12 cellular contexts compared by ENCODE assay signal in the genomic region with DNA sequence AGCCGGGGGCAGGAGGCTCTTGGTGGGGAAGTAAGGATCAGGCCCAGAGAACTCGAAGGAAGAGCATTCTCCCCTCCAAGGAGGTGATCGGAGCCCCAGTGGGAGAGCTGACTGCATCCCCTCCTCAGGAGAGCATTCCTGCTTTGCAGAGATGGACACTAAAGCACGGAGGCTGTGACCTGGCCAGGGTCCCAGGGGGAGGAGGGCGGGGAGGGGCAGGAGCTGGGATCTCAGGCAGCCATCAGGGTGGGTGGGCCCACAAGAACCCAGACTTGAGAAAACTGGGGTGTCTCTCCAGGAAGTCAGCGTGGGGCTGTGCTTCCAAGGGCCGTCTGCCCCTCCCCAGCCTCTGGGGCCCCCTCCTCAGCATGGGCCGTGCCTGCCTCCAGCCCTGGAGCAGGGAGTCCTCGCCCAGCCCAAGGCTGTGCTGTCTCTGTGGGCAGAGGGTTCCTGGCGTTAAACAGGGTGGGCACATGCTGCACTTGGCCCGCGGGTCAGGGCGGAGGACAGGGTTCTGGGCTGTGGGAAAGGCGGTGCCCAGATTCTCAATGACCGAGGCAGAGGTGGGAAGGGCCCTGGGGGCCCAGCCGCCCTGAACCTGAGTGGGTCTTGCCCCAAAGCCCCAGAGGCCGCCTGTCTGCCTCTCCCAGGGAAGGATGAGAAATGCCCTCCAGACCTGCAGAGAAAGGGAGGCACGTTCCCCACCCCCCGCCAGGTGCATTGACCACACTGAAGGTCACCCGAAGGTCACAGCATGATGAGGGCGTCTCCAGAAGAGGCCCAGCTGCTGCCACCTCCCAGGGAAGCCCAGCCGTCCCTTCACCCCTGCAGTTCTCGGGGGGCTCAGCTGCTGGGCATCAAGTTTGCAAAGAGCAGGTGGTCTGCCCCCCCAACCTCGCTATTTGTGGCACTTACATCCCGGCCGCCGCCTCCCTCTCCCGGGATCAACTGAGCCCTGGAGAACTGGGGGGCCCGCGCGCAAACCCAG. TPM values are rescaled to one million over a fixed set of nuclear protein-coding genes. Genes with fewer than 3 reads are reported as not detected.
DNase-seq lines count a peak whose midpoint lies in the region; ATAC-seq and TF ChIP-seq lines count a peak whose summit lies in the region.
"Had no signal": no experiment of that assay in that cellular context is flagged by ENCODE, and none has a peak within 500 bp of the region (broad histone marks: within the 10 kb centered on the region; RNA-seq: fewer than 3 reads in every experiment).

No MANE protein-coding gene starts in this region.

- peak overlapping the region; percentile 66 for H3K4me3 Mint-ChIP-seq in HFFc6
- H3K4me3 Mint-ChIP-seq in activated naive CD8-positive, alpha-beta T cell treated with anti-CD3 and anti-CD28 coated beads for 36 hours = peak overlapping the region; percentile 25

- no peaks in the 10 kb centered on the region for H3K9me3 Mint-ChIP-seq in HFFc6
- H3K9me3 Mint-ChIP-seq in activated naive CD8-positive, alpha-beta T cell treated with anti-CD3 and anti-CD28 coated beads for 36 hours = no peaks in the 10 kb centered on the region

- no peak for TF ChIP-seq CTCF in HFFc6 (IDR thresholded peaks at IDR 0.05)

- H3K27me3 Mint-ChIP-seq in HFFc6 (ENCODE audit: insufficient read depth) = no peaks in the 10 kb centered on the region; the same call in 1 of the 2 replicates
- no peaks in the 10 kb centered on the region for H3K27me3 Mint-ChIP-seq in activated naive CD8-positive, alpha-beta T cell treated with anti-CD3 and anti-CD28 coated beads for 36 hours

- no peak overlapping the region for H3K27ac Mint-ChIP-seq in HFFc6
- H3K27ac Mint-ChIP-seq in activated naive CD8-positive, alpha-beta T cell treated with anti-CD3 and anti-CD28 coated beads for 36 hours = no peak overlapping the region

- H3K4me1 Mint-ChIP-seq in HFFc6 (ENCODE audit: low read depth) = peaks cover 5% of the 10 kb centered on the region; the same call in 1 of the 2 replicates
- H3K4me1 Mint-ChIP-seq in activated naive CD8-positive, alpha-beta T cell treated with anti-CD3 and anti-CD28 coated beads for 36 hours = peaks cover 5% of the 10 kb centered on the region

- DNase-seq in COLO668 (lab: John Stamatoyannopoulos, UW; ENCODE audit: unreplicated experiment) = peak; percentile 13
- no peak for DNase-seq in HFFc6
- DNase-seq in activated naive CD8-positive, alpha-beta T cell treated with anti-CD3 and anti-CD28 coated beads for 36 hours = no peak
- DNase-seq in left lobe of liver (ENCODE audit: low spot score) = no peak
- no peak for DNase-seq in OCI-M1 (lab: John Stamatoyannopoulos, UW)
- DNase-seq: activated effector memory CD4-positive, alpha-beta T cell treated with Interleukin-2 at 50 U/mL for 16 hours; cerebellar nuclear complex; DMS79; NCI-H2107 had no signal

- no peaks in the 10 kb centered on the region for H3K36me3 Mint-ChIP-seq in HFFc6 (ENCODE audit: low read depth)
- H3K36me3 Mint-ChIP-seq in activated naive CD8-positive, alpha-beta T cell treated with anti-CD3 and anti-CD28 coated beads for 36 hours = peaks cover 9% of the 10 kb centered on the region

- ATAC-seq in left lobe of liver = peak; percentile 5
- no peak for ATAC-seq in HG03442 (IDR thresholded peaks at IDR 0.05; ENCODE audit: unreplicated experiment)
- no peak for ATAC-seq in HG02610 (IDR thresholded peaks at IDR 0.05; ENCODE audit: unreplicated experiment)
- ATAC-seq in HG02870 (IDR thresholded peaks at IDR 0.05; ENCODE audit: unreplicated experiment) = no peak

RNA-seq across cellular contexts. Expression of a gene that starts 0.6 kb away (rescaled TPM):
- 10 to 100 TPM in 5 of 6 experiments, 1 to 10 TPM in 1; 8.2 to 12.2 (median 11.0) TPM for total RNA-seq in HFFc6 (2021; fragmentation: NEBNext Ultra II Directional; extraction: Animal tissue kit (Norgen Biotek cat#: 25700))
- 1 to 10 TPM in 1 of 2 experiments, under 1 TPM in 1; 0.94 to 1.0 TPM for total RNA-seq in activated naive CD8-positive, alpha-beta T cell treated with anti-CD3 and anti-CD28 coated beads for 36 hours
- 0.43 TPM for total RNA-seq in left lobe of liver

RNA-seq across cellular contexts. Expression of a gene that starts 8.8 kb away (rescaled TPM):
- total RNA-seq in HFFc6 (2021; fragmentation: NEBNext Ultra II Directional; extraction: Animal tissue kit (Norgen Biotek cat#: 25700)) = 10 to 100 TPM; 39.7 to 47.3 (median 42.9) TPM
- 10 to 100 TPM; 54.4 to 56.5 TPM for total RNA-seq in activated naive CD8-positive, alpha-beta T cell treated with anti-CD3 and anti-CD28 coated beads for 36 hours
- total RNA-seq in left lobe of liver = 51.4 TPM

RNA-seq across cellular contexts. Expression of a gene that starts 12.0 kb away (rescaled TPM):
- 10 to 100 TPM; 61.0 to 72.7 (median 68.1) TPM for total RNA-seq in HFFc6 (2021; fragmentation: NEBNext Ultra II Directional; extraction: Animal tissue kit (Norgen Biotek cat#: 25700))
- total RNA-seq in activated naive CD8-positive, alpha-beta T cell treated with anti-CD3 and anti-CD28 coated beads for 36 hours = 10 to 100 TPM; 47.7 to 51.9 TPM
- 31.7 TPM for total RNA-seq in left lobe of liver

RNA-seq across cellular contexts. Expression of a gene that starts 15.8 kb away (rescaled TPM):
- 10 to 100 TPM; 11.0 to 15.9 (median 13.7) TPM for total RNA-seq in HFFc6 (2021; fragmentation: NEBNext Ultra II Directional; extraction: Animal tissue kit (Norgen Biotek cat#: 25700))
- total RNA-seq in activated naive CD8-positive, alpha-beta T cell treated with anti-CD3 and anti-CD28 coated beads for 36 hours = 10 to 100 TPM; 29.4 to 30.5 TPM
- total RNA-seq in left lobe of liver = 14.9 TPM

RNA-seq across cellular contexts. Expression of a gene that starts 20.5 kb away (rescaled TPM):
- total RNA-seq in HFFc6 (2021; fragmentation: NEBNext Ultra II Directional; extraction: Animal tissue kit (Norgen Biotek cat#: 25700)) = 1,000 to 10,000 TPM; 1,532 to 1,781 (median 1,709) TPM
- total RNA-seq in activated naive CD8-positive, alpha-beta T cell treated with anti-CD3 and anti-CD28 coated beads for 36 hours = 1,000 to 10,000 TPM; 3,139 to 3,274 TPM
- total RNA-seq in left lobe of liver = 511 TPM
